26 cellular contexts compared by ENCODE assay signal in the genomic region with DNA sequence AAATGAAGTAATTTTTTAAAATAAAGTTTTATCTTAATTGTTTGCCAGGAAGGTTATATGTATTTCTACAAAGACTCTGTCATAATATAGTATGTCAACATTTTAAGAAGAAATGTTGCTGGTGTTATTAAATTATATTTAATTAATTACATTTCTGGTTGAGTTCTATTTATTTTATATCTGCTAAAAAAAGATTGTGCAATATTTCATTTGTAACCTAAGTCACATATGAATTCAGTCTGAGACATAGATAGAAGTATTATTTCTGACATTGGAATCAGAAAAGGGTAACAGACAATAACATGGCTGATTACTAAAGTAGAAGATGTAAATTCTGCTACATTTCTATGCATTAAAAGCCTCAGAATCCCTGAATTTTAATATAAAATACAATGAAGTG.
DNase-seq lines count a peak whose midpoint lies in the region; ATAC-seq, FAIRE-seq and TF ChIP-seq lines count a peak whose summit lies in the region.
"Had no signal": no experiment of that assay in that cellular context is flagged by ENCODE, and none has a peak within 500 bp of the region (broad histone marks: within the 10 kb centered on the region; RNA-seq: fewer than 3 reads in every experiment).

No MANE protein-coding gene starts in this region.

- no peak overlapping the region for H2AK5ac ChIP-seq in H9 (ENCODE audit: insufficient read length, low read length)

- H3T11ph ChIP-seq in H9 (ENCODE audit: low read length), result no peak overlapping the region

- H4K20me1 ChIP-seq in HepG2 (ENCODE audit: insufficient read depth, low read length), result no peaks in the 10 kb centered on the region
- H4K20me1 ChIP-seq in H9 (ENCODE audit: control insufficient read depth, insufficient read depth, insufficient read length), result no peaks in the 10 kb centered on the region
- H4K20me1 ChIP-seq: BLaER1 had no signal

- no peak overlapping the region for H3K18ac ChIP-seq in H9 (ENCODE audit: insufficient read length, low read depth, low read length)

- FAIRE-seq in HepG2 (lab: Jason Lieb, UNC) (no peak), endometrium (lab: Jason Lieb, UNC) (peak; percentile 15), small intestine (lab: Jason Lieb, UNC) (peak; percentile 15)
- FAIRE-seq: GM12878, GM12892, GM18507 had no signal

- ATAC-seq in HepG2, result no peak
- ATAC-seq in right lobe of liver, result no peak
- ATAC-seq: GM12878 had no signal

- no TSS peak for BruUV-seq in HepG2 (replicated peaks; lab: Mats Ljungman, UMichigan)

- H4K8ac ChIP-seq in H9 (replicated peaks; ENCODE audit: insufficient read length, low read depth, low read length), result no peak overlapping the region

- H3K79me2 ChIP-seq in HepG2 (ENCODE audit: insufficient read depth, low read length) (no peaks in the 10 kb centered on the region), H9 (ENCODE audit: insufficient read depth, low read length) (no peaks in the 10 kb centered on the region)

- TF ChIP-seq EP300 in HepG2 (IDR thresholded peaks at IDR 0.05; ENCODE audit: low read depth in 2 of 2, low read length in 2 of 2), result no peak
- TF ChIP-seq EP300 in HepG2 (CRISPR knock-in tag; IDR thresholded peaks at IDR 0.05; ENCODE audit: borderline replicate concordance), result no peak

- H3K27me3 ChIP-seq in HepG2 (ENCODE audit: control insufficient read depth in 1 of 2, insufficient read depth in 2 of 2, low read length in 2 of 2), result no peaks in the 10 kb centered on the region
- H3K27me3 ChIP-seq in right lobe of liver, result no peaks in the 10 kb centered on the region
- H3K27me3 ChIP-seq in small intestine (ENCODE audit: control insufficient read depth in 2 of 2, insufficient read depth in 2 of 2, low read length in 2 of 2), result no peaks in the 10 kb centered on the region
- H3K27me3 ChIP-seq in H9 (ENCODE audit: insufficient read depth, low read length), result no peaks in the 10 kb centered on the region
- H3K27me3 ChIP-seq: BE2C, BLaER1 had no signal

- H3K4me3 Mint-ChIP-seq in progenitor cell of endocrine pancreas (ENCODE audit: low read depth) (no peak overlapping the region), H9 (no peak overlapping the region)
- H3K4me3 Mint-ChIP-seq: CD14-positive monocyte; CD4-positive, alpha-beta memory T cell; CD4-positive, CD25-positive, alpha-beta regulatory T cell; CD8-positive, alpha-beta memory T cell had no signal

- H3K9ac ChIP-seq in HepG2 (ENCODE audit: insufficient read depth, low read depth, low read length), result no peak overlapping the region
- H3K9ac ChIP-seq in H9 (ENCODE audit: extremely low read depth, insufficient read length, low read length), result no peak overlapping the region
- H3K9ac ChIP-seq: BLaER1 had no signal

- H2BK120ac ChIP-seq in H9 (ENCODE audit: low read depth, low read length, poor library complexity, severe bottlenecking), result no peak overlapping the region

- no peak overlapping the region for H2AFZ ChIP-seq in HepG2 (ENCODE audit: low read length)
- no peak overlapping the region for H2AFZ ChIP-seq in H9 (ENCODE audit: low read length)

- POLR2A ChIA-PET in HepG2 (lab: Yijun Ruan, JAX), result no interaction called here

- CTCF ChIA-PET in HepG2 (lab: Yijun Ruan, JAX; ENCODE audit: low intra/inter-chr PET ratio, low total read pairs), result no interaction called here

- no peaks in the 10 kb centered on the region for H3K23me2 ChIP-seq in H9 (ENCODE audit: insufficient read length, low read depth, low read length, poor library complexity, severe bottlenecking)

- no peak overlapping the region for H3K14ac ChIP-seq in H9 (ENCODE audit: insufficient read depth, low read length)

- no peak overlapping the region for H3K56ac ChIP-seq in H9 (ENCODE audit: insufficient read length, low read depth, low read length)

- no peak overlapping the region for H2BK15ac ChIP-seq in H9 (ENCODE audit: low read depth, low read length)

- H3K9me3 ChIP-seq in HepG2 (ENCODE audit: low read length) (no peaks in the 10 kb centered on the region), right lobe of liver (no peaks in the 10 kb centered on the region), small intestine (ENCODE audit: control insufficient read depth, low read depth) (no peaks in the 10 kb centered on the region), H9 (ENCODE audit: control insufficient read depth, low read depth, low read length) (no peaks in the 10 kb centered on the region)
- H3K9me3 ChIP-seq: BE2C, BLaER1 had no signal

- H3K9me3 Mint-ChIP-seq in progenitor cell of endocrine pancreas (ENCODE audit: low read depth) (no peaks in the 10 kb centered on the region), H9 (peaks cover 0 to 3% of the 10 kb centered on the region in 2 experiments; a peak in 4 of 5 replicates)

- H3K4ac ChIP-seq in H9 (ENCODE audit: low read depth, low read length), result no peak overlapping the region

- no peak overlapping the region for H4K5ac ChIP-seq in H9 (ENCODE audit: insufficient read length, low read depth, low read length)

- intact Hi-C loops in HepG2 (cut with micrococcal nuclease; ENCODE audit: unreplicated experiment), result no loop called here
- intact Hi-C loops in right lobe of liver (cut with DNase I), result no loop called here

- H3K4me1 Mint-ChIP-seq in progenitor cell of endocrine pancreas (ENCODE audit: low read depth) (peaks cover 27% of the 10 kb centered on the region), H9 (no peaks in the 10 kb centered on the region)
- H3K4me1 Mint-ChIP-seq: CD14-positive monocyte; CD4-positive, alpha-beta memory T cell; CD4-positive, CD25-positive, alpha-beta regulatory T cell; CD8-positive, alpha-beta memory T cell had no signal

- no peak overlapping the region for H3K4me2 ChIP-seq in HepG2 (ENCODE audit: low read depth, low read length)
- H3K4me2 ChIP-seq in H9 (ENCODE audit: insufficient read depth, insufficient read length, low read length), result no peak overlapping the region
- H3K4me2 ChIP-seq: BLaER1 had no signal

- H2BK20ac ChIP-seq in H9 (ENCODE audit: low read depth, low read length, poor library complexity, severe bottlenecking), result no peak overlapping the region

- no peak for TF ChIP-seq RAD21 in HepG2 (CRISPR knock-in tag; IDR thresholded peaks at IDR 0.05)

- no peak overlapping the region for H3K23ac ChIP-seq in H9 (ENCODE audit: insufficient read length, low read depth, low read length)

- H3K36me3 ChIP-seq in HepG2 (replicated peaks in 1 of 2; ENCODE audit: control insufficient read depth in 1 of 2, insufficient read depth in 2 of 2, low read length in 2 of 2) (no peaks in the 10 kb centered on the region), right lobe of liver (no peaks in the 10 kb centered on the region), small intestine (ENCODE audit: control insufficient read depth in 2 of 2, insufficient read depth in 2 of 2, low read length in 2 of 2) (no peaks in the 10 kb centered on the region)
- H3K36me3 ChIP-seq: BE2C, BLaER1 had no signal

- DNase-seq in HepG2 (ENCODE audit: low spot score) (no peak), right lobe of liver (no peak), small intestine (no peak), progenitor cell of endocrine pancreas (ENCODE audit: low spot score, unreplicated experiment) (no peak), H9 (no peak)
- DNase-seq: ACHN; BE2C; C1 segment of cervical spinal cord; CD4-positive, alpha-beta memory T cell; CD4-positive, CD25-positive, alpha-beta regulatory T cell; CD8-positive, alpha-beta memory T cell; COR-L47; DMS 273 treated with DMSO at 0.1 percent for 48 hours; DMS153; DMS53; DMS79; DND-41; EL; GDM1 had no signal

- H3K36me3 Mint-ChIP-seq in progenitor cell of endocrine pancreas (ENCODE audit: insufficient read depth) (no peaks in the 10 kb centered on the region), H9 (ENCODE audit: insufficient read depth in 1 of 3, low read depth in 3 of 3) (no peaks in the 10 kb centered on the region)
- H3K36me3 Mint-ChIP-seq: CD14-positive monocyte; CD4-positive, alpha-beta memory T cell; CD4-positive, CD25-positive, alpha-beta regulatory T cell; CD8-positive, alpha-beta memory T cell had no signal

- in situ Hi-C loops in HepG2 (cut with HindIII; ENCODE audit: extremely low pct_ligation_motif_present, low pct_unique_long_range_greater_than_20kb), result loop anchor here (25.0 kb wide), 1 partner anchor 1556 kb away; no protein-coding TSS in a partner anchor

- no peaks in the 10 kb centered on the region for H3K79me1 ChIP-seq in H9 (ENCODE audit: insufficient read depth, low read depth, low read length, poor library complexity, severe bottlenecking)

- H3K27ac ChIP-seq in HepG2 (ENCODE audit: extremely low read length, insufficient read depth, low read length) (no peak overlapping the region), right lobe of liver (no peak overlapping the region), small intestine (ENCODE audit: low read depth in 1 of 2, low read length in 1 of 2) (no peak overlapping the region), H9 (ENCODE audit: insufficient read length, low read depth, low read length) (no peak overlapping the region)
- H3K27ac ChIP-seq: 22Rv1, BLaER1 had no signal

- H3K27ac Mint-ChIP-seq in progenitor cell of endocrine pancreas (no peak overlapping the region), H9 (no peak overlapping the region)
- H3K27ac Mint-ChIP-seq: CD14-positive monocyte; CD4-positive, alpha-beta memory T cell; CD4-positive, CD25-positive, alpha-beta regulatory T cell; CD8-positive, alpha-beta memory T cell had no signal

- TF ChIP-seq CTCF in HepG2 (CRISPR knock-in tag; IDR thresholded peaks at IDR 0.05) (no peak), right lobe of liver (IDR thresholded peaks at IDR 0.05) (no peak), progenitor cell of endocrine pancreas (IDR thresholded peaks at IDR 0.05; ENCODE audit: unreplicated experiment) (no peak), H9 (conservative IDR thresholded peaks at IDR 0.05) (no peak)

- H2BK5ac ChIP-seq in H9 (ENCODE audit: insufficient read length, low read length), result no peak overlapping the region

- H3K27me3 Mint-ChIP-seq in progenitor cell of endocrine pancreas, result no peaks in the 10 kb centered on the region
- H3K27me3 Mint-ChIP-seq in H9 (ENCODE audit: low read depth), result no peaks in the 10 kb centered on the region
- H3K27me3 Mint-ChIP-seq: CD4-positive, alpha-beta memory T cell; CD4-positive, CD25-positive, alpha-beta regulatory T cell; CD8-positive, alpha-beta memory T cell had no signal

- H4K91ac ChIP-seq in H9 (ENCODE audit: insufficient read length, low read depth, low read length), result no peak overlapping the region

- TF ChIP-seq POLR2A in HepG2 (IDR thresholded peaks at IDR 0.05; ENCODE audit: insufficient read depth in 1 of 2, low read depth in 2 of 2, low read length in 2 of 2), result no peak
- TF ChIP-seq POLR2A in right lobe of liver (IDR thresholded peaks at IDR 0.05), result no peak

- H2BK12ac ChIP-seq in H9 (ENCODE audit: insufficient read length, low read depth, low read length), result no peak overlapping the region

- H3K4me3 ChIP-seq in HepG2 (replicated peaks in 1 of 3; ENCODE audit: insufficient read depth in 1 of 3, low read depth in 2 of 3, low read length in 3 of 3), result no peak overlapping the region
- H3K4me3 ChIP-seq in right lobe of liver, result no peak overlapping the region
- no peak overlapping the region for H3K4me3 ChIP-seq in small intestine (ENCODE audit: low read depth in 1 of 2, low read length in 2 of 2)
- H3K4me3 ChIP-seq: BLaER1, GM12878 had no signal

- H3K4me1 ChIP-seq in HepG2 (ENCODE audit: insufficient read depth, low read length), result peaks cover 6% of the 10 kb centered on the region; the same call in 1 of the 2 replicates
- H3K4me1 ChIP-seq in right lobe of liver, result peaks cover 0 to 7% (median 0%) of the 10 kb centered on the region in 4 donors
- no peaks in the 10 kb centered on the region for H3K4me1 ChIP-seq in small intestine (ENCODE audit: control insufficient read depth in 2 of 2, insufficient read depth in 1 of 2, low read depth in 1 of 2, low read length in 1 of 2)
- no peaks in the 10 kb centered on the region; the same call in 1 of the 2 replicates for H3K4me1 ChIP-seq in H9 (ENCODE audit: insufficient read depth, low read length)
- H3K4me1 ChIP-seq: BE2C, BLaER1 had no signal
